8 cellular contexts compared by ENCODE assay signal in genomic region chr15:45522931-45523331, GRCh38. TPM values are rescaled to one million over a fixed set of nuclear protein-coding genes. Genes with fewer than 3 reads are reported as not detected.
DNase-seq lines count a peak whose midpoint lies in the region; ATAC-seq and TF ChIP-seq lines count a peak whose summit lies in the region.

No MANE protein-coding gene starts in this region.

- no peak overlapping the region for H3K27ac ChIP-seq in SJSA1

- H3K27me3 Mint-ChIP-seq in natural killer cell treated with Interleukin-12 subunit alpha and Interleukin-12 subunit beta and Interleukin-15 and Interleukin-18, amount 100 ng/mL, for 72 hours, result peaks cover 0 to 2% of the 10 kb centered on the region in 2 donors

- peak overlapping the region; percentile 87 for H3K4me3 Mint-ChIP-seq in natural killer cell treated with Interleukin-12 subunit alpha and Interleukin-12 subunit beta and Interleukin-15 and Interleukin-18, amount 100 ng/mL, for 72 hours

- H3K36me3 Mint-ChIP-seq in natural killer cell treated with Interleukin-12 subunit alpha and Interleukin-12 subunit beta and Interleukin-15 and Interleukin-18, amount 100 ng/mL, for 72 hours, result peaks cover 4% of the 10 kb centered on the region

- H3K9me3 ChIP-seq in SJSA1 (replicated peaks), result no peaks in the 10 kb centered on the region

- peaks cover 5% of the 10 kb centered on the region; the same call in 1 of the 2 replicates for H3K4me1 ChIP-seq in SJSA1 (replicated peaks)

- H3K4me3 ChIP-seq in SJSA1 (peak overlapping the region; percentile 79), epithelial cell of esophagus (ENCODE audit: low read length) (peak overlapping the region; percentile 44)

- no peaks in the 10 kb centered on the region for H3K36me3 ChIP-seq in SJSA1

- ATAC-seq in natural killer cell treated with Interleukin-12 subunit alpha and Interleukin-12 subunit beta and Interleukin-15 and Interleukin-18, amount 100 ng/mL, for 72 hours, result no peak
- ATAC-seq in GM19452 (IDR thresholded peaks at IDR 0.05; ENCODE audit: unreplicated experiment), result no peak

- TF ChIP-seq CTCF in epithelial cell of esophagus (IDR thresholded peaks at IDR 0.05; ENCODE audit: insufficient read depth, low read depth, low read length, missing control alignments), result no peak

- peaks cover 22 to 28% of the 10 kb centered on the region in 2 donors for H3K4me1 Mint-ChIP-seq in natural killer cell treated with Interleukin-12 subunit alpha and Interleukin-12 subunit beta and Interleukin-15 and Interleukin-18, amount 100 ng/mL, for 72 hours (ENCODE audit: low read depth in 2 of 2)

- H3K27ac Mint-ChIP-seq in natural killer cell treated with Interleukin-12 subunit alpha and Interleukin-12 subunit beta and Interleukin-15 and Interleukin-18, amount 100 ng/mL, for 72 hours, result peak overlapping the region in 1 of 2 donors; percentile 80

- DNase-seq in activated T-cell treated with anti-CD3 and anti-CD28 coated beads for 4 hours (peak; percentile 1), SJSA1 (ENCODE audit: low read depth in 1 of 2, low spot score in 2 of 2) (peak; percentile 47 to 52), epithelial cell of esophagus (ENCODE audit: low read depth) (peak; percentile 24), SIG-M5 (lab: John Stamatoyannopoulos, UW) (no peak), middle frontal gyrus (ENCODE audit: extremely low spot score, low spot score) (no peak)
- no peak for DNase-seq in activated T-cell treated with anti-CD3 and anti-CD28 coated beads, Interleukin-2, amount 50 U/mL, for 48 hours
- DNase-seq in natural killer cell treated with Interleukin-12 subunit alpha and Interleukin-12 subunit beta and Interleukin-15 and Interleukin-18, amount 100 ng/mL, for 72 hours (ENCODE audit: low spot score), result no peak

- H3K9me3 Mint-ChIP-seq in natural killer cell treated with Interleukin-12 subunit alpha and Interleukin-12 subunit beta and Interleukin-15 and Interleukin-18, amount 100 ng/mL, for 72 hours, result no peaks in the 10 kb centered on the region

- H3K27me3 ChIP-seq in SJSA1 (replicated peaks), result no peaks in the 10 kb centered on the region; the same call in 1 of the 2 replicates

RNA-seq across cellular contexts. Expression of gene SLC30A4, which starts 0.4 kb away (rescaled TPM):
- 3.7 and 5.8 TPM in 2 replicates for total RNA-seq in SJSA1 (2014; rRNA removed; shearing (Covaris generic))
- 1 to 10 TPM; 2.1 to 2.8 TPM for total RNA-seq in natural killer cell treated with Interleukin-12 subunit alpha and Interleukin-12 subunit beta and Interleukin-15 and Interleukin-18, amount 100 ng/mL, for 72 hours

Comparison
In these comparisons a context has a peak if more than half of its experiments do, and no peak if none do; other contexts are left out.
1. DNase-seq: peak in activated T-cell treated with anti-CD3 and anti-CD28 coated beads for 4 hours (single experiment), SJSA1 (2 of 2) and epithelial cell of esophagus (single experiment); none in activated T-cell treated with anti-CD3 and anti-CD28 coated beads, Interleukin-2, amount 50 U/mL, for 48 hours (0 of 2), natural killer cell treated with Interleukin-12 subunit alpha and Interleukin-12 subunit beta and Interleukin-15 and Interleukin-18, amount 100 ng/mL, for 72 hours (single experiment), SIG-M5 (single experiment) and middle frontal gyrus (single experiment).